Comparison of ENCODE assay signal across 1 cellular context in genomic region chr19:8158411-8159074, GRCh38.
TF ChIP-seq lines count a peak whose summit lies in the region.

No MANE protein-coding gene starts in this region.

TF ChIP-seq in K562, 482 proteins besides CTCF, POLR2A, EP300 and RAD21 (continued from another document and continues in another):
- no peak for TF ChIP-seq ZNF79 (CRISPR knock-in tag; IDR thresholded peaks at IDR 0.05; ENCODE audit: low read depth)
- TF ChIP-seq FIP1L1 (IDR thresholded peaks at IDR 0.05; ENCODE audit: low read depth, low read length, poor library complexity, severe bottlenecking) = no peak
- 0 out of 2 replicates have a peak, but pooled peaks have one; percentile 21 for TF ChIP-seq MYC (IDR thresholded peaks at IDR 0.05; ENCODE audit: low read depth, low read length)
- TF ChIP-seq MYC (CRISPR knock-in tag; IDR thresholded peaks at IDR 0.05; ENCODE audit: borderline replicate concordance, low read depth) = no peak
- TF ChIP-seq ZSCAN29 (IDR thresholded peaks at IDR 0.05) = no peak
- no peak for TF ChIP-seq HNRNPLL (IDR thresholded peaks at IDR 0.05; ENCODE audit: low read depth, low read length, poor library complexity, severe bottlenecking)
- TF ChIP-seq TEAD4 (IDR thresholded peaks at IDR 0.05; ENCODE audit: low read length) = no peak
- TF ChIP-seq TEAD4 (CRISPR knock-in tag; IDR thresholded peaks at IDR 0.05; ENCODE audit: borderline replicate concordance) = no peak
- peak; percentile 46; the same call in 1 of the 2 replicates for TF ChIP-seq SP1 (CRISPR knock-in tag; IDR thresholded peaks at IDR 0.05)
- no peak for TF ChIP-seq RUNX1 (IDR thresholded peaks at IDR 0.05; ENCODE audit: low read depth)
- TF ChIP-seq TFAP4 (CRISPR knock-in tag; IDR thresholded peaks at IDR 0.05; ENCODE audit: borderline replicate concordance) = peak; percentile 33; the same call in 1 of the 2 replicates
- no peak for TF ChIP-seq ZBTB11 (CRISPR knock-in tag; IDR thresholded peaks at IDR 0.05)
- no peak for TF ChIP-seq PATZ1 (CRISPR knock-in tag; IDR thresholded peaks at IDR 0.05; ENCODE audit: borderline replicate concordance)
- no peak for TF ChIP-seq RBM14 (IDR thresholded peaks at IDR 0.05; ENCODE audit: borderline replicate concordance, insufficient read depth, low read depth, low read length)
- TF ChIP-seq YY1 (IDR thresholded peaks at IDR 0.05; ENCODE audit: borderline replicate concordance in 1 of 3, control insufficient read depth in 1 of 3, extremely low read depth in 1 of 3, insufficient read depth in 3 of 3, insufficient read length in 1 of 3, insufficient replicate concordance in 2 of 3, low read depth in 1 of 3, low read length in 2 of 3) = peak in 1 of 3 experiments; percentile 20
- no peak for TF ChIP-seq TAF1 (IDR thresholded peaks at IDR 0.05; ENCODE audit: control insufficient read depth, extremely low read depth, insufficient read depth, low read length, severe bottlenecking)
- TF ChIP-seq ZNF696 (CRISPR knock-in tag; conservative IDR thresholded peaks at IDR 0.05) = no peak
- TF ChIP-seq ZBTB49 (CRISPR knock-in tag; IDR thresholded peaks at IDR 0.05; ENCODE audit: borderline replicate concordance) = no peak
- peak; percentile 99 for TF ChIP-seq PTBP1 (IDR thresholded peaks at IDR 0.05; ENCODE audit: low read depth, low read length)
- peak; percentile 99 for TF ChIP-seq SMARCA5 (IDR thresholded peaks at IDR 0.05)
- no peak for TF ChIP-seq ZBTB17 (CRISPR knock-in tag; IDR thresholded peaks at IDR 0.05)
- peak; percentile 47; the same call in 1 of the 2 replicates for TF ChIP-seq ARID3A (IDR thresholded peaks at IDR 0.05; ENCODE audit: borderline replicate concordance, low read depth, low read length)
- TF ChIP-seq ZNF23 (CRISPR knock-in tag; IDR thresholded peaks at IDR 0.05) = no peak
- no peak for TF ChIP-seq U2AF1 (optimal IDR thresholded peaks at IDR 0.05; ENCODE audit: low read depth, low read length)
- TF ChIP-seq KAT7 (CRISPR knock-in tag; IDR thresholded peaks at IDR 0.05; ENCODE audit: borderline replicate concordance) = no peak
- TF ChIP-seq RAD51 (IDR thresholded peaks at IDR 0.05; ENCODE audit: borderline replicate concordance, low read depth) = peak; percentile 9; the same call in 1 of the 2 replicates
- peak; percentile 33; the same call in 1 of the 2 replicates for TF ChIP-seq JUND (IDR thresholded peaks at IDR 0.05; ENCODE audit: borderline replicate concordance, low read depth, low read length)
- no peak for TF ChIP-seq JUND (tag; IDR thresholded peaks at IDR 0.05; ENCODE audit: borderline replicate concordance, low read depth, low read length)
- no peak for TF ChIP-seq CEBPB (tag; IDR thresholded peaks at IDR 0.05)
- TF ChIP-seq NCOA2 (IDR thresholded peaks at IDR 0.05; ENCODE audit: partially characterized antibody in 2 of 2) = no peak
- TF ChIP-seq BCLAF1 (IDR thresholded peaks at IDR 0.05; ENCODE audit: borderline replicate concordance in 1 of 2, control insufficient read depth in 1 of 2, low read depth in 2 of 2, low read length in 1 of 2) = no peak
- TF ChIP-seq HOXB6 (CRISPR knock-in tag; IDR thresholded peaks at IDR 0.05; ENCODE audit: borderline replicate concordance) = no peak
- TF ChIP-seq MTA2 (IDR thresholded peaks at IDR 0.05; ENCODE audit: low read depth) = no peak
- TF ChIP-seq ERF (CRISPR knock-in tag; IDR thresholded peaks at IDR 0.05) = no peak
- no peak for TF ChIP-seq MEF2A (IDR thresholded peaks at IDR 0.05; ENCODE audit: control insufficient read depth, low read depth, low read length)
- TF ChIP-seq ZNF518B (CRISPR knock-in tag; IDR thresholded peaks at IDR 0.05) = no peak
- TF ChIP-seq ILK (tag; IDR thresholded peaks at IDR 0.05; ENCODE audit: borderline replicate concordance, low read depth) = no peak
- TF ChIP-seq SRF (CRISPR knock-in tag; IDR thresholded peaks at IDR 0.05) = no peak
- peak; percentile 14 for TF ChIP-seq PRDM10 (IDR thresholded peaks at IDR 0.05; ENCODE audit: partially characterized antibody)
